15 cellular contexts compared by ENCODE assay signal in genomic region chr1:102531031-102531430, GRCh38.
A peak's percentile ranks its signal among the peaks of the same experiment; 100 is the strongest.
DNase-seq lines count a peak whose midpoint lies in the region; ATAC-seq, FAIRE-seq and TF ChIP-seq lines count a peak whose summit lies in the region.
"Had no signal": no experiment of that assay in that cellular context is flagged by ENCODE, and none has a peak within 500 bp of the region (broad histone marks: within the 10 kb centered on the region; RNA-seq: fewer than 3 reads in every experiment).

No MANE protein-coding gene starts in this region.

- no peak overlapping the region for H3K4me3 ChIP-seq in adipocyte (ENCODE audit: low read length)
- H3K4me3 ChIP-seq in HepG2 (replicated peaks in 1 of 3; ENCODE audit: insufficient read depth in 1 of 3, low read depth in 2 of 3, low read length in 3 of 3), result no peak overlapping the region

- no peak for TF ChIP-seq POLR2A in HepG2 (IDR thresholded peaks at IDR 0.05; ENCODE audit: insufficient read depth in 1 of 2, low read depth in 2 of 2, low read length in 2 of 2)

- H3K27me3 ChIP-seq in adipocyte (replicated peaks; ENCODE audit: control insufficient read depth, insufficient read depth, low read length), result no peaks in the 10 kb centered on the region
- no peaks in the 10 kb centered on the region for H3K27me3 ChIP-seq in HepG2 (ENCODE audit: control insufficient read depth in 1 of 2, insufficient read depth in 2 of 2, low read length in 2 of 2)

- FAIRE-seq in HepG2 (lab: Jason Lieb, UNC), result no peak
- FAIRE-seq: A204.1, D721Med, HTR-8/SVneo had no signal

- H3K9me3 ChIP-seq in adipocyte (ENCODE audit: control insufficient read depth, low read length) (no peaks in the 10 kb centered on the region), HepG2 (ENCODE audit: low read length) (peaks cover 31% of the 10 kb centered on the region; the same call in 1 of the 2 replicates)

- BruUV-seq in HepG2 (replicated peaks; lab: Mats Ljungman, UMichigan), result no TSS peak

- TF ChIP-seq RAD21 in HepG2 (CRISPR knock-in tag; IDR thresholded peaks at IDR 0.05), result no peak

- TF ChIP-seq CTCF in HepG2 (CRISPR knock-in tag; IDR thresholded peaks at IDR 0.05), result no peak

- ATAC-seq in HG03378 (IDR thresholded peaks at IDR 0.05; ENCODE audit: unreplicated experiment) (no peak), HepG2 (no peak)
- ATAC-seq: CD8-positive, alpha-beta T cell had no signal

- WGBS in HepG2 (ENCODE audit: low lambda C conversion rate), result 3% methylated on average over 4 of the region's 4 CpGs

- POLR2A ChIA-PET in HepG2 (lab: Yijun Ruan, JAX), result no interaction called here

- H3K79me2 ChIP-seq in HepG2 (ENCODE audit: insufficient read depth, low read length), result no peaks in the 10 kb centered on the region

- no peak overlapping the region for H3K27ac ChIP-seq in HepG2 (ENCODE audit: extremely low read length, insufficient read depth, low read length)

- H3K9ac ChIP-seq in adipocyte (ENCODE audit: low read length), result no peak overlapping the region
- H3K9ac ChIP-seq in HepG2 (ENCODE audit: insufficient read depth, low read depth, low read length), result no peak overlapping the region

- H3K36me3 ChIP-seq in adipocyte (ENCODE audit: control insufficient read depth, insufficient read depth, low read length, severe bottlenecking) (no peaks in the 10 kb centered on the region), HepG2 (replicated peaks in 1 of 2; ENCODE audit: control insufficient read depth in 1 of 2, insufficient read depth in 2 of 2, low read length in 2 of 2) (no peaks in the 10 kb centered on the region)

- no peak for TF ChIP-seq EP300 in HepG2 (IDR thresholded peaks at IDR 0.05; ENCODE audit: low read depth in 2 of 2, low read length in 2 of 2)
- no peak for TF ChIP-seq EP300 in HepG2 (CRISPR knock-in tag; IDR thresholded peaks at IDR 0.05; ENCODE audit: borderline replicate concordance)

- in situ Hi-C loops in HepG2 (cut with HindIII; ENCODE audit: extremely low pct_ligation_motif_present, low pct_unique_long_range_greater_than_20kb), result no loop called here

- H4K20me1 ChIP-seq in HepG2 (ENCODE audit: insufficient read depth, low read length), result no peaks in the 10 kb centered on the region

- intact Hi-C loops in HepG2 (cut with micrococcal nuclease; ENCODE audit: unreplicated experiment) (no loop called here), cardiac septum (cut with DNase I) (no loop called here)

- CTCF ChIA-PET in HepG2 (lab: Yijun Ruan, JAX; ENCODE audit: low intra/inter-chr PET ratio, low total read pairs), result no interaction called here

- H2AFZ ChIP-seq in HepG2 (ENCODE audit: low read length), result no peak overlapping the region

- no peaks in the 10 kb centered on the region for H3K4me1 ChIP-seq in adipocyte (ENCODE audit: control insufficient read depth, insufficient read depth, low read length)
- H3K4me1 ChIP-seq in HepG2 (ENCODE audit: insufficient read depth, low read length), result no peaks in the 10 kb centered on the region

- DNase-seq in EL (peak; percentile 68), HS-27A (ENCODE audit: low read depth) (peak; percentile 34), adipocyte (ENCODE audit: low read depth) (peak; percentile 4), NCI-H2196 (lab: John Stamatoyannopoulos, UW; ENCODE audit: unreplicated experiment) (no peak), HepG2 (ENCODE audit: low spot score) (no peak), cardiac septum (ENCODE audit: low spot score) (no peak)
- DNase-seq: CD8-positive, alpha-beta T cell; COR-L47; DMS153; DMS79 treated with DMSO at 0.1 percent for 48 hours; HCEC 1CT had no signal

- H3K4me2 ChIP-seq in HepG2 (ENCODE audit: low read depth, low read length), result no peak overlapping the region

TF ChIP-seq in HepG2, 621 proteins besides CTCF, POLR2A, EP300 and RAD21 (continues in another document):
- TF ChIP-seq ZNF646 (CRISPR knock-in tag; IDR thresholded peaks at IDR 0.05), result no peak
- no peak for TF ChIP-seq YEATS4 (CRISPR knock-in tag; IDR thresholded peaks at IDR 0.05; ENCODE audit: borderline replicate concordance)
- no peak for TF ChIP-seq PHB2 (IDR thresholded peaks at IDR 0.05; ENCODE audit: partially characterized antibody)
- no peak for TF ChIP-seq MBD4 (IDR thresholded peaks at IDR 0.05; ENCODE audit: borderline replicate concordance, low read length)
- no peak for TF ChIP-seq POGZ (CRISPR knock-in tag; IDR thresholded peaks at IDR 0.05)
- no peak for TF ChIP-seq U2AF1 (optimal IDR thresholded peaks at IDR 0.05; ENCODE audit: low read depth, low read length)
- TF ChIP-seq ZFP36L1 (CRISPR knock-in tag; IDR thresholded peaks at IDR 0.05), result no peak
- no peak for TF ChIP-seq ZNF670 (CRISPR knock-in tag; IDR thresholded peaks at IDR 0.05; ENCODE audit: borderline replicate concordance)
- TF ChIP-seq CHD4 (IDR thresholded peaks at IDR 0.05; ENCODE audit: borderline replicate concordance, low read length), result no peak
- no peak for TF ChIP-seq TBP (CRISPR knock-in tag; IDR thresholded peaks at IDR 0.05)
- TF ChIP-seq ZNF207 (IDR thresholded peaks at IDR 0.05; ENCODE audit: borderline replicate concordance), result no peak
- TF ChIP-seq ZNF337 (CRISPR knock-in tag; IDR thresholded peaks at IDR 0.05; ENCODE audit: borderline replicate concordance, low read depth), result no peak
- TF ChIP-seq MBNL3 (CRISPR knock-in tag; conservative IDR thresholded peaks at IDR 0.05), result no peak

Comparison
In these comparisons a context has a peak if more than half of its experiments do, and no peak if none do; other contexts are left out.
1. DNase-seq: peak in EL (single experiment), HS-27A (single experiment) and adipocyte (single experiment); none in NCI-H2196 (single experiment), HepG2 (single experiment) and cardiac septum (single experiment).